ENCODE assay signal across 8 cellular contexts in the genomic region with DNA sequence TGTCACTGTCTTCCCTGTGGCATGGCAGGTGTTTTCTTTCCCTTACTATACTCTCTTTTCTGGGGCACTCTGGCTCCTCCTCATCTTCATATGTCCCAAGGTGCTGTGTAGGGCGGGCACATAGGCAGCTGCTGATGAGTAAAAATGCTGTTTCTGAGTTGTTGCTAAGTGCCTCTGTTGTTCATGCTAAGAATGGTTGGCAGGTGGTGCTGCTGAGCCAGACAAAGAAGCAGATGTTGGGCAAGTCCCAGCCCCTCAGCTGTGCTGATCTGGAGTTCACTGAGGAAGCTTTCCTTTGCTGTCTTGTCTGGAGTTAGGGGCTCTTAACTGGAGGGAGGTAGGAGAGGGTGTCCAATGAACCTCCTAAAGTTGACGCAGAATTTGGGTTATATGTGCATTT. TPM values are rescaled to one million over a fixed set of nuclear protein-coding genes. Genes with fewer than 3 reads are reported as not detected.
DNase-seq lines count a peak whose midpoint lies in the region; ATAC-seq lines count a peak whose summit lies in the region.

No MANE protein-coding gene starts in this region.

- intact Hi-C loops in sciatic nerve (cut with DNase I) = no loop called here

- peaks cover 3% of the 10 kb centered on the region for H3K4me1 ChIP-seq in NT2/D1 (ENCODE audit: insufficient read depth, insufficient read length)

- H3K36me3 ChIP-seq in NT2/D1 (ENCODE audit: insufficient read depth, insufficient read length, low read length) = peaks cover 42% of the 10 kb centered on the region

- DNase-seq in Ammon's horn (ENCODE audit: low spot score) (peak; percentile 56), NT2/D1 (ENCODE audit: low read depth, low spot score) (peak; percentile 33), activated T-cell treated with anti-CD3 and anti-CD28 coated beads for 48 hours (ENCODE audit: low read depth) (peak; percentile 52), fibroblast of the conjunctiva (ENCODE audit: low read depth) (peak; percentile 53), sciatic nerve (ENCODE audit: low spot score) (no peak), NCI-H187 (lab: John Stamatoyannopoulos, UW) (no peak)

- no peak overlapping the region for H3K4me3 ChIP-seq in NT2/D1 (ENCODE audit: insufficient read length, low read depth)

- no peaks in the 10 kb centered on the region for H3K9me3 ChIP-seq in NT2/D1 (ENCODE audit: insufficient read depth, low read length)

- no peak overlapping the region for H3K9ac ChIP-seq in NT2/D1 (ENCODE audit: insufficient read length, low read depth)

- no peaks in the 10 kb centered on the region for H3K27me3 ChIP-seq in NT2/D1 (ENCODE audit: insufficient read depth, insufficient read length)

- ATAC-seq in GM18870 (IDR thresholded peaks at IDR 0.05; ENCODE audit: unreplicated experiment) (peak; percentile 95), HG03095 (IDR thresholded peaks at IDR 0.05; ENCODE audit: unreplicated experiment) (peak; percentile 96), sciatic nerve (peak; percentile 82)

RNA-seq across cellular contexts. Expression of gene HADH, which starts 40.6 kb away (rescaled TPM):
- 39.5 TPM for total RNA-seq in sciatic nerve

Comparison
In these comparisons a context has a peak if more than half of its experiments do, and no peak if none do; other contexts are left out.
1. DNase-seq: peak in Ammon's horn (single experiment), NT2/D1 (single experiment), activated T-cell treated with anti-CD3 and anti-CD28 coated beads for 48 hours (single experiment) and fibroblast of the conjunctiva (single experiment); none in sciatic nerve (single experiment) and NCI-H187 (0 of 2).
2. Peak in every context shown above with its lines, with median percentiles within 50 percentile points of each other: ATAC-seq.